8 cellular contexts compared by ENCODE assay signal in genomic region chr17:67994827-67995567, GRCh38. TPM values are rescaled to one million over a fixed set of nuclear protein-coding genes. Genes with fewer than 3 reads are reported as not detected.
A peak's percentile ranks its signal among the peaks of the same experiment; 100 is the strongest.
DNase-seq lines count a peak whose midpoint lies in the region; ATAC-seq and TF ChIP-seq lines count a peak whose summit lies in the region.

No MANE protein-coding gene starts in this region.

- POLR2A ChIA-PET in activated CD4-positive, alpha-beta memory T cell treated with anti-CD3 and anti-CD28 coated beads for 36 hours (lab: Charles Lee), result interaction anchor here (2.6 to 3.3 kb wide), 2 partner anchors 25 to 40 kb away, joined by 13 to 21 read pairs; partner anchors contain the start of gene KPNA2

- H2AFZ ChIP-seq in trophoblast cell (ENCODE audit: insufficient read depth, low read length, poor library complexity), result no peak overlapping the region

- CTCF ChIA-PET in activated CD4-positive, alpha-beta memory T cell treated with anti-CD3 and anti-CD28 coated beads for 36 hours (lab: Charles Lee), result interaction anchor here (0.6 to 2.7 kb wide), 5 partner anchors 15 to 467 kb away, joined by 3 to 14 read pairs (median 3); no protein-coding TSS in a partner anchor

- peak overlapping the region; percentile 49 for H3K27ac Mint-ChIP-seq in activated CD4-positive, alpha-beta memory T cell treated with anti-CD3 and anti-CD28 coated beads for 36 hours

- no peak overlapping the region for H3K27ac ChIP-seq in BLaER1 treated with 17β-estradiol and CSF1 and Interleukin-3, amounts not matched to agents 10 nM and 100 nM
- H3K27ac ChIP-seq in gastroesophageal sphincter (peak overlapping the region in 3 of 4 donors; percentile 94 to 98 (median 96)), trophoblast cell (ENCODE audit: low read depth, low read length) (no peak overlapping the region)

- H3K4ac ChIP-seq in trophoblast cell (ENCODE audit: low read depth, low read length), result no peak overlapping the region

- ATAC-seq in gastroesophageal sphincter, result no peak
- no peak for ATAC-seq in GM18502 (IDR thresholded peaks at IDR 0.05; ENCODE audit: poor library complexity, unreplicated experiment)

- H3K4me3 ChIP-seq in BLaER1 treated with 17β-estradiol and CSF1 and Interleukin-3, amounts not matched to agents 10 nM and 100 nM, result peak overlapping the region; percentile 46 to 67 (median 52)
- H3K4me3 ChIP-seq in gastroesophageal sphincter (peak overlapping the region; percentile 48 to 81), trophoblast cell (ENCODE audit: low read depth, low read length) (no peak overlapping the region)

- no peaks in the 10 kb centered on the region for H3K27me3 Mint-ChIP-seq in activated CD4-positive, alpha-beta memory T cell treated with anti-CD3 and anti-CD28 coated beads for 36 hours

- H4K12ac ChIP-seq in trophoblast cell (ENCODE audit: low read depth, low read length), result no peak overlapping the region

- no peak overlapping the region for H2AK5ac ChIP-seq in trophoblast cell (ENCODE audit: low read length)

- H4K8ac ChIP-seq in trophoblast cell (ENCODE audit: low read depth, low read length), result no peak overlapping the region

- no peak overlapping the region for H2BK12ac ChIP-seq in trophoblast cell (ENCODE audit: low read length)

- H3K9me3 Mint-ChIP-seq in activated CD4-positive, alpha-beta memory T cell treated with anti-CD3 and anti-CD28 coated beads for 36 hours, result no peaks in the 10 kb centered on the region

- H3K9me3 ChIP-seq in BLaER1 treated with 17β-estradiol and CSF1 and Interleukin-3, amounts not matched to agents 10 nM and 100 nM (replicated peaks in 1 of 11), result no peaks in the 10 kb centered on the region
- H3K9me3 ChIP-seq in gastroesophageal sphincter (no peaks in the 10 kb centered on the region), trophoblast cell (ENCODE audit: insufficient read depth, low read depth, low read length) (no peaks in the 10 kb centered on the region)

- peaks cover 30% of the 10 kb centered on the region for H3K4me1 Mint-ChIP-seq in activated CD4-positive, alpha-beta memory T cell treated with anti-CD3 and anti-CD28 coated beads for 36 hours (ENCODE audit: low read depth)

- H3K4me1 ChIP-seq in BLaER1 treated with 17β-estradiol and CSF1 and Interleukin-3, amounts not matched to agents 10 nM and 100 nM, result peaks cover 19 to 30% (median 26%) of the 10 kb centered on the region in 10 experiments
- peaks cover 3 to 32% (median 10%) of the 10 kb centered on the region in 3 donors for H3K4me1 ChIP-seq in gastroesophageal sphincter
- peaks cover 4 to 9% of the 10 kb centered on the region in 2 experiments for H3K4me1 ChIP-seq in trophoblast cell (ENCODE audit: control insufficient read depth in 1 of 2, insufficient read depth in 2 of 2, low read length in 2 of 2)

- H3K79me2 ChIP-seq in trophoblast cell (ENCODE audit: control insufficient read depth, insufficient read depth, low read length, poor library complexity), result peaks cover 7% of the 10 kb centered on the region

- intact Hi-C loops in activated CD4-positive, alpha-beta memory T cell treated with anti-CD3 and anti-CD28 coated beads for 36 hours (cut with micrococcal nuclease), result loop anchor here (1.0 to 5.0 kb wide), 5 partner anchors 24 to 1332 kb away; partner anchors contain the start of genes ABCA5, BPTF and KPNA2

- H3K36me3 ChIP-seq in BLaER1 treated with 17β-estradiol and CSF1 and Interleukin-3, amounts not matched to agents 10 nM and 100 nM, result no peaks in the 10 kb centered on the region
- no peaks in the 10 kb centered on the region for H3K36me3 ChIP-seq in gastroesophageal sphincter
- no peaks in the 10 kb centered on the region for H3K36me3 ChIP-seq in trophoblast cell (ENCODE audit: control insufficient read depth in 1 of 2, insufficient read depth in 2 of 2, low read length in 2 of 2)

- WGBS in gastroesophageal sphincter (ENCODE audit: low coverage in 1 of 2), 2 donors, result 5 to 18% methylated on average over 7 to 9 of the region's 9 CpGs
- no CpG with 5 or more reads among the region's 9 CpGs for WGBS in trophoblast cell (ENCODE audit: extremely low coverage, insufficient coverage, insufficient read length)

- H3K9ac ChIP-seq in BLaER1 treated with 17β-estradiol and CSF1 and Interleukin-3, amounts not matched to agents 10 nM and 100 nM, result peak overlapping the region in 8 of 11 experiments; percentile 4 to 66 (median 50); a peak in 6 of 22 replicates
- H3K9ac ChIP-seq in trophoblast cell (ENCODE audit: low read length), result no peak overlapping the region

- H2BK5ac ChIP-seq in trophoblast cell (ENCODE audit: low read depth, low read length, poor library complexity), result no peak overlapping the region

- peak overlapping the region; percentile 76 for H3K4me3 Mint-ChIP-seq in activated CD4-positive, alpha-beta memory T cell treated with anti-CD3 and anti-CD28 coated beads for 36 hours

- no peak overlapping the region for H4K91ac ChIP-seq in trophoblast cell (ENCODE audit: low read depth, low read length)

- DNase-seq in HS-5 (ENCODE audit: low read depth) (peak; percentile 86), trophoblast cell (no peak), mucosa of gallbladder (ENCODE audit: low spot score) (no peak), NCI-H2107 (lab: John Stamatoyannopoulos, UW) (no peak)
- DNase-seq in activated CD4-positive, alpha-beta memory T cell treated with anti-CD3 and anti-CD28 coated beads for 36 hours, result no peak

- peaks cover 11% of the 10 kb centered on the region for H3K36me3 Mint-ChIP-seq in activated CD4-positive, alpha-beta memory T cell treated with anti-CD3 and anti-CD28 coated beads for 36 hours

- peaks cover 0 to 19% (median 0%) of the 10 kb centered on the region in 11 experiments; a peak in 7 of 22 replicates for H4K20me1 ChIP-seq in BLaER1 treated with 17β-estradiol and CSF1 and Interleukin-3, amounts not matched to agents 10 nM and 100 nM

- no peak overlapping the region for H3K14ac ChIP-seq in trophoblast cell (ENCODE audit: low read length)

- H3K4me2 ChIP-seq in BLaER1 treated with 17β-estradiol and CSF1 and Interleukin-3, amounts not matched to agents 10 nM and 100 nM, result peak overlapping the region; percentile 77 to 98 (median 87)
- H3K4me2 ChIP-seq in trophoblast cell (ENCODE audit: low read length), result peak overlapping the region; percentile 99

- no peak for TF ChIP-seq EP300 in gastroesophageal sphincter (IDR thresholded peaks at IDR 0.05)

- H2BK120ac ChIP-seq in trophoblast cell (ENCODE audit: insufficient read depth, low read length, poor library complexity), result no peak overlapping the region

- no peak for TF ChIP-seq POLR2A in gastroesophageal sphincter (IDR thresholded peaks at IDR 0.05)

- peaks cover 9% of the 10 kb centered on the region for H3K79me1 ChIP-seq in trophoblast cell (ENCODE audit: low read length)

- H3K27me3 ChIP-seq in BLaER1 treated with 17β-estradiol and CSF1 and Interleukin-3, amounts not matched to agents 10 nM and 100 nM, result peaks cover 44 to 73% (median 66%) of the 10 kb centered on the region in 11 experiments
- H3K27me3 ChIP-seq in gastroesophageal sphincter, result no peaks in the 10 kb centered on the region
- H3K27me3 ChIP-seq in trophoblast cell (ENCODE audit: insufficient read depth, low read length), result no peaks in the 10 kb centered on the region

- no peak for TF ChIP-seq CTCF in gastroesophageal sphincter (IDR thresholded peaks at IDR 0.05)

- H3K23ac ChIP-seq in trophoblast cell (ENCODE audit: low read length), result no peak overlapping the region

- no peak overlapping the region for H3K18ac ChIP-seq in trophoblast cell (ENCODE audit: low read length)

RNA-seq across cellular contexts. Expression of gene C17orf58, which starts 1.3 kb away (rescaled TPM):
- 10 to 100 TPM; 29.8 to 31.1 TPM for total RNA-seq in activated CD4-positive, alpha-beta memory T cell treated with anti-CD3 and anti-CD28 coated beads for 36 hours
- total RNA-seq in gastroesophageal sphincter, result 10 to 100 TPM in 1 of 4 donors, 1 to 10 TPM in 3; 5.3 to 17.8 (median 7.3) TPM
- polyA plus RNA-seq in trophoblast cell (2013), result 7.4 and 8.3 TPM in 2 replicates
- 10.0 TPM for total RNA-seq in mucosa of gallbladder

RNA-seq across cellular contexts. Expression of gene KPNA2, which starts 40.5 kb away (rescaled TPM):
- 100 to 1,000 TPM; 225 to 229 TPM for total RNA-seq in activated CD4-positive, alpha-beta memory T cell treated with anti-CD3 and anti-CD28 coated beads for 36 hours
- total RNA-seq in gastroesophageal sphincter, result 10 to 100 TPM; 15.7 to 34.7 (median 21.0) TPM
- 215 and 223 TPM in 2 replicates for polyA plus RNA-seq in trophoblast cell (2013)
- 22.6 TPM for total RNA-seq in mucosa of gallbladder

Comparison
In these comparisons a context has a peak if more than half of its experiments do, and no peak if none do; other contexts are left out.
1. H3K27ac ChIP-seq: peak in gastroesophageal sphincter (3 of 4); none in BLaER1 treated with 17β-estradiol and CSF1 and Interleukin-3, amounts not matched to agents 10 nM and 100 nM (0 of 11) and trophoblast cell (single experiment).